Comparison of ENCODE assay signal across 17 cellular contexts in the genomic region with DNA sequence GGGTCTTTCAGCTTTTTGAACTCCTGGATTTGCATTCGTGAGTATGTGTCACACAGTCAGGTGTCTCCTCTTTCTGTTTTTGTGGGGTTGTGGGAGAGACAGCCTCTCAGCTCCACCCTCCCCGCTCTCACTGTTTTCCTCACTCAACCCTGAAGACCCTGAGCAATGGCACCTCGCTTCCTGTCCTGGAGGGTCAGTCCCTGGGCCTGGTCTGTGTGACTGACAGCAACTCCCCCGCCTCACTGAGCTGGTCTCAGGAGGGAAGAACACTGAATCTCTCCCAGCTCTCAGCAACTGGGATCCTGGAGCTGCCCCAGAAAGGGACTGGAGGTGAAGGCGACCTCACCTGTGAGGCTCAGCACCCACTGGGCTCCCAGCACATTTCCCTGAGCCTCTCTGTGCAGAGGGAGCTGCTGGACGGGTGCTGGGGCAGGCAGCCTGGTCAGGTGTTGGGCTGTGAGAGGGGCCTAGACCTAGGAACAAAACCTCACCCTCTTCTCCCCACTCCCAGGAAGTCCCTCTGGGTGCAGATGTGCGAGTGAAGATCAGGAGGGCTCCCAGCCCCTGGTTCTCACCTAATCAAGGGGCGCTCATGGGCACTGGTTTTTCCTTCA. TPM values are rescaled to one million over a fixed set of nuclear protein-coding genes. Genes with fewer than 3 reads are reported as not detected.
A peak's percentile ranks its signal among the peaks of the same experiment; 100 is the strongest.
DNase-seq lines count a peak whose midpoint lies in the region; ATAC-seq, FAIRE-seq and TF ChIP-seq lines count a peak whose summit lies in the region.
"Had no signal": no experiment of that assay in that cellular context is flagged by ENCODE, and none has a peak within 500 bp of the region (broad histone marks: within the 10 kb centered on the region; RNA-seq: fewer than 3 reads in every experiment).

No MANE protein-coding gene starts in this region.

- DNase-seq in HepG2 (ENCODE audit: low spot score), result no peak
- no peak for DNase-seq in immature natural killer cell
- DNase-seq in Caco-2, result no peak
- no peak for DNase-seq in foreskin melanocyte
- DNase-seq: activated naive CD4-positive, alpha-beta T cell treated with anti-CD3 and anti-CD28 coated beads for 36 hours; DMS 273 treated with DMSO at 0.1 percent for 48 hours; H9; NCI-H446 had no signal

- H3K9me3 ChIP-seq in liver (ENCODE audit: control insufficient read depth in 4 of 4, low read length in 3 of 4) (peaks cover 0 to 6% (median under 1%) of the 10 kb centered on the region in 4 donors), HepG2 (ENCODE audit: low read length) (no peaks in the 10 kb centered on the region), skeletal muscle tissue (ENCODE audit: control insufficient read depth in 3 of 3, low read length in 3 of 3) (peaks cover 0 to 2% (median 0%) of the 10 kb centered on the region in 3 donors), Caco-2 (0 out of 2 replicates have a peak, but pooled peaks cover 4% of the 10 kb centered on the region)
- H3K9me3 ChIP-seq: prostate gland had no signal

- CTCF ChIA-PET in HepG2 (lab: Yijun Ruan, JAX; ENCODE audit: low intra/inter-chr PET ratio, low total read pairs) (no interaction called here), Caco-2 (lab: Charles Lee) (no interaction called here)

- H3K4me1 ChIP-seq in liver (ENCODE audit: control insufficient read depth in 4 of 4, insufficient read depth in 4 of 4, low read length in 3 of 4), result no peaks in the 10 kb centered on the region
- H3K4me1 ChIP-seq in HepG2 (ENCODE audit: insufficient read depth, low read length), result no peaks in the 10 kb centered on the region
- H3K4me1 ChIP-seq in skeletal muscle tissue (ENCODE audit: control insufficient read depth in 3 of 3, insufficient read depth in 3 of 3, low read length in 3 of 3), result peaks cover 0 to 6% (median 0%) of the 10 kb centered on the region in 3 donors
- H3K4me1 ChIP-seq in Caco-2, result no peaks in the 10 kb centered on the region
- H3K4me1 ChIP-seq: prostate gland had no signal

- H3K4me3 ChIP-seq in liver (ENCODE audit: low read depth in 1 of 3, low read length in 3 of 3), result no peak overlapping the region
- no peak overlapping the region for H3K4me3 ChIP-seq in HepG2 (replicated peaks in 1 of 3; ENCODE audit: insufficient read depth in 1 of 3, low read depth in 2 of 3, low read length in 3 of 3)
- no peak overlapping the region for H3K4me3 ChIP-seq in skeletal muscle tissue (ENCODE audit: low read length in 3 of 3)
- H3K4me3 ChIP-seq in Caco-2 (ENCODE audit: low read depth, low read length), result no peak overlapping the region
- H3K4me3 ChIP-seq: prostate gland had no signal

- BruUV-seq in HepG2 (replicated peaks; lab: Mats Ljungman, UMichigan) (no TSS peak), Caco-2 (replicated peaks; lab: Mats Ljungman, UMichigan) (no TSS peak)

- H3K4me3 Mint-ChIP-seq in immature natural killer cell (peak overlapping the region; percentile 70 to 85 (median 76)), Caco-2 (ENCODE audit: unreplicated experiment) (no peak overlapping the region)
- H3K4me3 Mint-ChIP-seq: activated naive CD4-positive, alpha-beta T cell treated with anti-CD3 and anti-CD28 coated beads for 36 hours; H9 had no signal

- TF ChIP-seq RAD21 in liver (IDR thresholded peaks at IDR 0.05) (no peak), HepG2 (CRISPR knock-in tag; IDR thresholded peaks at IDR 0.05) (no peak)

- peaks cover 0 to 1% (median 0%) of the 10 kb centered on the region in 6 donors for H3K9me3 Mint-ChIP-seq in immature natural killer cell
- H3K9me3 Mint-ChIP-seq in Caco-2 (ENCODE audit: unreplicated experiment), result peaks cover 9% of the 10 kb centered on the region
- H3K9me3 Mint-ChIP-seq: H9 had no signal

- H4K20me1 ChIP-seq in HepG2 (ENCODE audit: insufficient read depth, low read length), result no peaks in the 10 kb centered on the region

- no peaks in the 10 kb centered on the region for H3K36me3 ChIP-seq in liver (ENCODE audit: control insufficient read depth in 4 of 4, insufficient read depth in 3 of 4, low read depth in 1 of 4, low read length in 3 of 4)
- no peaks in the 10 kb centered on the region for H3K36me3 ChIP-seq in HepG2 (replicated peaks in 1 of 2; ENCODE audit: control insufficient read depth in 1 of 2, insufficient read depth in 2 of 2, low read length in 2 of 2)
- H3K36me3 ChIP-seq in skeletal muscle tissue (ENCODE audit: control insufficient read depth in 3 of 3, insufficient read depth in 3 of 3, low read length in 3 of 3), result no peaks in the 10 kb centered on the region
- no peaks in the 10 kb centered on the region for H3K36me3 ChIP-seq in Caco-2 (ENCODE audit: control insufficient read depth, insufficient read depth, low read length)
- H3K36me3 ChIP-seq: prostate gland had no signal

- WGBS in liver, result 63% methylated on average over 8 of the region's 8 CpGs
- WGBS in HepG2 (ENCODE audit: low lambda C conversion rate), result 4% methylated on average over 6 of the region's 8 CpGs

- H3K27ac Mint-ChIP-seq in immature natural killer cell (peak overlapping the region; percentile 79 to 95 (median 91)), Caco-2 (ENCODE audit: unreplicated experiment) (no peak overlapping the region)

- peaks cover 0 to 15% (median 7%) of the 10 kb centered on the region in 3 donors for H3K27me3 Mint-ChIP-seq in immature natural killer cell (ENCODE audit: low read depth in 3 of 3)
- peaks cover 30% of the 10 kb centered on the region for H3K27me3 Mint-ChIP-seq in Caco-2 (ENCODE audit: insufficient read depth, unreplicated experiment)

- in situ Hi-C loops in HepG2 (cut with HindIII; ENCODE audit: extremely low pct_ligation_motif_present, low pct_unique_long_range_greater_than_20kb), result no loop called here

- TF ChIP-seq POLR2A in HepG2 (IDR thresholded peaks at IDR 0.05; ENCODE audit: insufficient read depth in 1 of 2, low read depth in 2 of 2, low read length in 2 of 2), result no peak

- ATAC-seq in HepG2 (no peak), HG02884 (IDR thresholded peaks at IDR 0.05; ENCODE audit: unreplicated experiment) (no peak)

- peaks cover 89 to 96% of the 10 kb centered on the region in 2 donors for H3K4me1 Mint-ChIP-seq in immature natural killer cell
- no peaks in the 10 kb centered on the region for H3K4me1 Mint-ChIP-seq in Caco-2 (ENCODE audit: low read depth, unreplicated experiment)

- H3K27me3 ChIP-seq in liver (ENCODE audit: control insufficient read depth in 4 of 4, insufficient read depth in 4 of 4, low read length in 3 of 4) (no peaks in the 10 kb centered on the region), HepG2 (ENCODE audit: control insufficient read depth in 1 of 2, insufficient read depth in 2 of 2, low read length in 2 of 2) (peaks cover 4 to 52% of the 10 kb centered on the region in 2 experiments; a peak in 4 of 5 replicates), skeletal muscle tissue (ENCODE audit: control insufficient read depth in 3 of 3, insufficient read depth in 3 of 3, low read length in 3 of 3) (peaks cover 0 to 18% (median 9%) of the 10 kb centered on the region in 3 donors), Caco-2 (replicated peaks; ENCODE audit: control insufficient read depth, insufficient read depth, low read length) (no peaks in the 10 kb centered on the region; the same call in 1 of the 2 replicates)

- TF ChIP-seq CTCF in liver (IDR thresholded peaks at IDR 0.05; ENCODE audit: low read depth, low read length, missing input control), result no peak
- no peak for TF ChIP-seq CTCF in HepG2 (CRISPR knock-in tag; IDR thresholded peaks at IDR 0.05)
- TF ChIP-seq CTCF in Caco-2 (IDR thresholded peaks at IDR 0.05; ENCODE audit: insufficient read depth in 1 of 2, low read depth in 1 of 2, low read length in 1 of 2, severe bottlenecking in 1 of 2, unreplicated experiment in 1 of 2), result no peak

- intact Hi-C loops in HepG2 (cut with micrococcal nuclease; ENCODE audit: unreplicated experiment) (no loop called here), Caco-2 (cut with micrococcal nuclease; ENCODE audit: unreplicated experiment) (no loop called here)

- H3K9ac ChIP-seq in liver (ENCODE audit: low read depth in 1 of 2, low read length in 2 of 2), result no peak overlapping the region
- no peak overlapping the region for H3K9ac ChIP-seq in HepG2 (ENCODE audit: insufficient read depth, low read depth, low read length)
- no peak overlapping the region for H3K9ac ChIP-seq in skeletal muscle tissue (ENCODE audit: low read depth in 1 of 3, low read length in 3 of 3)

- no peak overlapping the region for H3K4me2 ChIP-seq in HepG2 (ENCODE audit: low read depth, low read length)

- peak overlapping the region; percentile 46 to 74 for H3K27ac ChIP-seq in liver (ENCODE audit: low read depth in 1 of 2, low read length in 2 of 2)
- no peak overlapping the region for H3K27ac ChIP-seq in HepG2 (ENCODE audit: extremely low read length, insufficient read depth, low read length)
- H3K27ac ChIP-seq in skeletal muscle tissue (ENCODE audit: low read depth, low read length), result peak overlapping the region; percentile 69
- H3K27ac ChIP-seq: prostate gland had no signal

- no peaks in the 10 kb centered on the region for H3K79me2 ChIP-seq in HepG2 (ENCODE audit: insufficient read depth, low read length)

- H2AFZ ChIP-seq in HepG2 (ENCODE audit: low read length), result no peak overlapping the region

- H3K36me3 Mint-ChIP-seq in immature natural killer cell (peaks cover 0 to 11% (median 6%) of the 10 kb centered on the region in 3 donors), Caco-2 (ENCODE audit: insufficient read depth, unreplicated experiment) (no peaks in the 10 kb centered on the region)

- POLR2A ChIA-PET in HepG2 (lab: Yijun Ruan, JAX), result no interaction called here
- POLR2A ChIA-PET in Caco-2 (lab: Charles Lee), result no interaction called here

- no peak for FAIRE-seq in HepG2 (lab: Jason Lieb, UNC)
- FAIRE-seq: endometrium had no signal

- no peak for TF ChIP-seq EP300 in HepG2 (IDR thresholded peaks at IDR 0.05; ENCODE audit: low read depth in 2 of 2, low read length in 2 of 2)
- TF ChIP-seq EP300 in HepG2 (CRISPR knock-in tag; IDR thresholded peaks at IDR 0.05; ENCODE audit: borderline replicate concordance), result no peak

RNA-seq across cellular contexts. Expression of gene SIGLEC7, which starts 4.2 kb away (rescaled TPM):
- total RNA-seq in liver, result 1 to 10 TPM; 3.2 to 4.7 TPM
- polyA plus RNA-seq in liver, result 1 to 10 TPM; 2.7 to 4.8 TPM
- not detected in 2 replicates for total RNA-seq in HepG2 (2016; rRNA removed; fragmentation: Illumina TruSeq; extraction: Trizol)
- total RNA-seq in HepG2 (2016; cell fraction: cytosol; rRNA removed; fragmentation: Illumina TruSeq; extraction: Trizol; ENCODE audit: low read depth), result not detected in 2 replicates
- total RNA-seq in HepG2 (2016; cell fraction: insoluble cytoplasmic fraction; rRNA removed; fragmentation: Illumina TruSeq; extraction: Trizol), result not detected in 2 replicates
- not detected in 2 replicates for total RNA-seq in HepG2 (2016; cell fraction: membrane; rRNA removed; fragmentation: Illumina TruSeq; extraction: Trizol)
- not detected in 2 replicates for total RNA-seq in HepG2 (2016; cell fraction: nucleus; rRNA removed; fragmentation: Illumina TruSeq; extraction: Trizol)
- polyA plus RNA-seq in HepG2 (2011; rRNA removed), result 0.17 TPM in 1 of 2 replicates, not detected in the other
- 0.08 TPM in 1 of 2 replicates, not detected in the other for polyA plus RNA-seq in HepG2 (2011; cell fraction: cytosol; rRNA removed)
- not detected in 2 replicates for polyA plus RNA-seq in HepG2 (2011; cell fraction: nucleus; rRNA removed)
- not detected in 2 replicates for polyA plus RNA-seq in HepG2 (2012)
- not detected in 2 replicates for polyA plus RNA-seq in HepG2 (2016; cell fraction: cytosol; fragmentation: Illumina TruSeq; extraction: Trizol; ENCODE audit: low read depth)
- not detected in 2 replicates for polyA plus RNA-seq in HepG2 (2016; cell fraction: insoluble cytoplasmic fraction; fragmentation: Illumina TruSeq; extraction: Trizol; ENCODE audit: low read depth)
- not detected in 2 replicates for polyA plus RNA-seq in HepG2 (2016; cell fraction: membrane; fragmentation: Illumina TruSeq; extraction: Trizol; ENCODE audit: low read depth)
- polyA plus RNA-seq in HepG2 (2016; cell fraction: nucleus; fragmentation: Illumina TruSeq; extraction: Trizol; ENCODE audit: insufficient read depth, low read depth), result not detected in 2 replicates
- not detected in 2 replicates for polyA minus RNA-seq in HepG2 (2011; rRNA and poly(A)+ RNA removed; ENCODE audit: low replicate concordance)
- not detected in 2 replicates for polyA minus RNA-seq in HepG2 (2011; cell fraction: cytosol; rRNA and poly(A)+ RNA removed)
- polyA minus RNA-seq in HepG2 (2011; cell fraction: nucleus; rRNA and poly(A)+ RNA removed), result not detected in 2 replicates
- 100 to 1,000 TPM; 108 to 213 (median 129) TPM for polyA plus RNA-seq in immature natural killer cell
- 0.52 TPM for total RNA-seq in skeletal muscle tissue
- not detected in 2 replicates for total RNA-seq in Caco-2 (2022)
- total RNA-seq: activated naive CD4-positive, alpha-beta T cell treated with anti-CD3 and anti-CD28 coated beads for 36 hours; bronchial epithelial cell; fibroblast of villous mesenchyme; H9; HT-29; prostate gland had no signal

RNA-seq across cellular contexts. Expression of gene SIGLEC9, which starts 13.2 kb away (rescaled TPM):
- total RNA-seq in liver (1 to 10 TPM; 4.8 to 5.4 TPM), HepG2 (2016; rRNA removed; fragmentation: Illumina TruSeq; extraction: Trizol) (not detected in 2 replicates), skeletal muscle tissue (under 0.01 TPM), Caco-2 (2022) (not detected in 2 replicates)
- polyA plus RNA-seq in liver (1 to 10 TPM; 3.0 to 4.1 TPM), HepG2 (2011; rRNA removed) (not detected in 2 replicates), immature natural killer cell (10 to 100 TPM in 2 of 3 donors, 1 to 10 TPM in 1; 6.2 to 16.8 (median 11.3) TPM)
- total RNA-seq in HepG2 (2016; cell fraction: cytosol; rRNA removed; fragmentation: Illumina TruSeq; extraction: Trizol; ENCODE audit: low read depth), result not detected in 2 replicates
- not detected in 2 replicates for total RNA-seq in HepG2 (2016; cell fraction: insoluble cytoplasmic fraction; rRNA removed; fragmentation: Illumina TruSeq; extraction: Trizol)
- total RNA-seq in HepG2 (2016; cell fraction: membrane; rRNA removed; fragmentation: Illumina TruSeq; extraction: Trizol), result not detected in 2 replicates
- not detected in 2 replicates for total RNA-seq in HepG2 (2016; cell fraction: nucleus; rRNA removed; fragmentation: Illumina TruSeq; extraction: Trizol)
- not detected in 2 replicates for polyA plus RNA-seq in HepG2 (2011; cell fraction: cytosol; rRNA removed)
- polyA plus RNA-seq in HepG2 (2011; cell fraction: nucleus; rRNA removed), result 0.14 TPM in 1 of 2 replicates, not detected in the other
- polyA plus RNA-seq in HepG2 (2012), result not detected in 2 replicates
- not detected in 2 replicates for polyA plus RNA-seq in HepG2 (2016; cell fraction: cytosol; fragmentation: Illumina TruSeq; extraction: Trizol; ENCODE audit: low read depth)
- not detected in 2 replicates for polyA plus RNA-seq in HepG2 (2016; cell fraction: insoluble cytoplasmic fraction; fragmentation: Illumina TruSeq; extraction: Trizol; ENCODE audit: low read depth)
- not detected in 2 replicates for polyA plus RNA-seq in HepG2 (2016; cell fraction: membrane; fragmentation: Illumina TruSeq; extraction: Trizol; ENCODE audit: low read depth)
- not detected in 2 replicates for polyA plus RNA-seq in HepG2 (2016; cell fraction: nucleus; fragmentation: Illumina TruSeq; extraction: Trizol; ENCODE audit: insufficient read depth, low read depth)
- not detected in 2 replicates for polyA minus RNA-seq in HepG2 (2011; rRNA and poly(A)+ RNA removed; ENCODE audit: low replicate concordance)
- not detected in 2 replicates for polyA minus RNA-seq in HepG2 (2011; cell fraction: cytosol; rRNA and poly(A)+ RNA removed)
- polyA minus RNA-seq in HepG2 (2011; cell fraction: nucleus; rRNA and poly(A)+ RNA removed), result not detected in 2 replicates
- total RNA-seq: bronchial epithelial cell, fibroblast of villous mesenchyme, H9, HT-29 had no signal

RNA-seq across cellular contexts. Expression of gene CTU1, which starts 29.7 kb away (rescaled TPM):
- total RNA-seq in liver (1 to 10 TPM; 3.4 to 3.7 TPM), HepG2 (2016; rRNA removed; fragmentation: Illumina TruSeq; extraction: Trizol) (1.9 and 2.9 TPM in 2 replicates), skeletal muscle tissue (4.2 TPM), Caco-2 (2022) (8.1 and 8.9 TPM in 2 replicates)
- polyA plus RNA-seq in liver (1 to 10 TPM in 1 of 2 donors, under 1 TPM in 1; 0.19 to 1.6 TPM), HepG2 (2011; rRNA removed) (1.9 and 2.5 TPM in 2 replicates), immature natural killer cell (1 to 10 TPM; 2.0 to 5.6 (median 5.0) TPM)
- 0.71 and 1.1 TPM in 2 replicates for total RNA-seq in HepG2 (2016; cell fraction: cytosol; rRNA removed; fragmentation: Illumina TruSeq; extraction: Trizol; ENCODE audit: low read depth)
- total RNA-seq in HepG2 (2016; cell fraction: insoluble cytoplasmic fraction; rRNA removed; fragmentation: Illumina TruSeq; extraction: Trizol), result 1.9 and 2.5 TPM in 2 replicates
- total RNA-seq in HepG2 (2016; cell fraction: membrane; rRNA removed; fragmentation: Illumina TruSeq; extraction: Trizol), result 0.90 and 1.3 TPM in 2 replicates
- total RNA-seq in HepG2 (2016; cell fraction: nucleus; rRNA removed; fragmentation: Illumina TruSeq; extraction: Trizol), result 1.1 and 1.2 TPM in 2 replicates
- 2.2 and 4.4 TPM in 2 replicates for polyA plus RNA-seq in HepG2 (2011; cell fraction: cytosol; rRNA removed)
- 3.9 and 5.1 TPM in 2 replicates for polyA plus RNA-seq in HepG2 (2011; cell fraction: nucleus; rRNA removed)
- polyA plus RNA-seq in HepG2 (2012), result 1.4 and 1.7 TPM in 2 replicates
- 0.35 and 0.53 TPM in 2 replicates for polyA plus RNA-seq in HepG2 (2016; cell fraction: cytosol; fragmentation: Illumina TruSeq; extraction: Trizol; ENCODE audit: low read depth)
- polyA plus RNA-seq in HepG2 (2016; cell fraction: insoluble cytoplasmic fraction; fragmentation: Illumina TruSeq; extraction: Trizol; ENCODE audit: low read depth), result 1.9 and 2.1 TPM in 2 replicates
- 0.50 and 0.55 TPM in 2 replicates for polyA plus RNA-seq in HepG2 (2016; cell fraction: membrane; fragmentation: Illumina TruSeq; extraction: Trizol; ENCODE audit: low read depth)
- 1.6 and 2.2 TPM in 2 replicates for polyA plus RNA-seq in HepG2 (2016; cell fraction: nucleus; fragmentation: Illumina TruSeq; extraction: Trizol; ENCODE audit: insufficient read depth, low read depth)
- polyA minus RNA-seq in HepG2 (2011; rRNA and poly(A)+ RNA removed; ENCODE audit: low replicate concordance), result 3.8 and 8.1 TPM in 2 replicates
- polyA minus RNA-seq in HepG2 (2011; cell fraction: cytosol; rRNA and poly(A)+ RNA removed), result 3.1 and 3.4 TPM in 2 replicates
- 2.7 and 3.6 TPM in 2 replicates for polyA minus RNA-seq in HepG2 (2011; cell fraction: nucleus; rRNA and poly(A)+ RNA removed)

RNA-seq across cellular contexts. Expression of gene KLK14, which starts 55.2 kb away (rescaled TPM):
- total RNA-seq in liver, result not detected
- under 1 TPM in 1 of 2 donors, not detected in 1; 0.06 TPM for polyA plus RNA-seq in liver
- not detected in 2 replicates for total RNA-seq in HepG2 (2016; rRNA removed; fragmentation: Illumina TruSeq; extraction: Trizol)
- not detected in 2 replicates for total RNA-seq in HepG2 (2016; cell fraction: cytosol; rRNA removed; fragmentation: Illumina TruSeq; extraction: Trizol; ENCODE audit: low read depth)
- not detected in 2 replicates for total RNA-seq in HepG2 (2016; cell fraction: insoluble cytoplasmic fraction; rRNA removed; fragmentation: Illumina TruSeq; extraction: Trizol)
- total RNA-seq in HepG2 (2016; cell fraction: membrane; rRNA removed; fragmentation: Illumina TruSeq; extraction: Trizol), result not detected in 2 replicates
- not detected in 2 replicates for total RNA-seq in HepG2 (2016; cell fraction: nucleus; rRNA removed; fragmentation: Illumina TruSeq; extraction: Trizol)
- not detected in 2 replicates for polyA plus RNA-seq in HepG2 (2011; rRNA removed)
- polyA plus RNA-seq in HepG2 (2011; cell fraction: cytosol; rRNA removed), result not detected in 2 replicates
- polyA plus RNA-seq in HepG2 (2011; cell fraction: nucleus; rRNA removed), result 0.16 and 0.53 TPM in 2 replicates
- not detected in 2 replicates for polyA plus RNA-seq in HepG2 (2012)
- polyA plus RNA-seq in HepG2 (2016; cell fraction: cytosol; fragmentation: Illumina TruSeq; extraction: Trizol; ENCODE audit: low read depth), result not detected in 2 replicates
- polyA plus RNA-seq in HepG2 (2016; cell fraction: insoluble cytoplasmic fraction; fragmentation: Illumina TruSeq; extraction: Trizol; ENCODE audit: low read depth), result not detected in 2 replicates
- polyA plus RNA-seq in HepG2 (2016; cell fraction: membrane; fragmentation: Illumina TruSeq; extraction: Trizol; ENCODE audit: low read depth), result not detected in 2 replicates
- polyA plus RNA-seq in HepG2 (2016; cell fraction: nucleus; fragmentation: Illumina TruSeq; extraction: Trizol; ENCODE audit: insufficient read depth, low read depth), result not detected in 2 replicates
- polyA minus RNA-seq in HepG2 (2011; rRNA and poly(A)+ RNA removed; ENCODE audit: low replicate concordance), result 0.40 TPM in 1 of 2 replicates, not detected in the other
- not detected in 2 replicates for polyA minus RNA-seq in HepG2 (2011; cell fraction: cytosol; rRNA and poly(A)+ RNA removed)
- polyA minus RNA-seq in HepG2 (2011; cell fraction: nucleus; rRNA and poly(A)+ RNA removed), result not detected in 2 replicates
- polyA plus RNA-seq in immature natural killer cell, result not detected
- not detected for total RNA-seq in skeletal muscle tissue
- total RNA-seq in Caco-2 (2022), result not detected in 2 replicates
- total RNA-seq: bronchial epithelial cell, fibroblast of villous mesenchyme, HT-29, temporal lobe had no signal
